In genomic region chr19:48868196-48868886, GRCh38 we compare ENCODE assay signal across 8 cellular contexts. TPM values are rescaled to one million over a fixed set of nuclear protein-coding genes. Genes with fewer than 3 reads are reported as not detected.
DNase-seq lines count a peak whose midpoint lies in the region; ATAC-seq, FAIRE-seq and TF ChIP-seq lines count a peak whose summit lies in the region.

TSS of gene PLEKHA4 (minus strand) at chr19:48868617. CDS start at chr19:48867620, 997 bp downstream.

- H3K36me3 ChIP-seq in DOHH2 (ENCODE audit: control insufficient read depth, low read length) (peaks cover 10% of the 10 kb centered on the region), SJSA1 (peaks cover 15% of the 10 kb centered on the region), parathyroid adenoma (ENCODE audit: control insufficient read depth, insufficient read depth, low read length) (no peaks in the 10 kb centered on the region), MM.1S (replicated peaks; ENCODE audit: insufficient read depth, low read length) (no peaks in the 10 kb centered on the region)

- peak within 1 kb of the TSS; percentile 40 for H3K4me2 ChIP-seq in DOHH2 (ENCODE audit: low read length)
- peak within 1 kb of the TSS; percentile 42 for H3K4me2 ChIP-seq in parathyroid adenoma (ENCODE audit: low read length)
- H3K4me2 ChIP-seq in MM.1S (ENCODE audit: low read depth, low read length): no peak within 1 kb of the TSS

- no peaks in the 10 kb centered on the region for H3K9me2 ChIP-seq in DOHH2 (replicated peaks; ENCODE audit: control insufficient read depth, low read length)
- no peaks in the 10 kb centered on the region for H3K9me2 ChIP-seq in MM.1S (replicated peaks; ENCODE audit: insufficient read depth, low read length)

- TF ChIP-seq CTCF in DOHH2 (IDR thresholded peaks at IDR 0.05; ENCODE audit: low read depth, low read length, poor library complexity, severe bottlenecking) (no peak), parathyroid adenoma (IDR thresholded peaks at IDR 0.05) (no peak), MM.1S (IDR thresholded peaks at IDR 0.05; ENCODE audit: low read length) (no peak)

- peak within 1 kb of the TSS; percentile 31 for H3K4me3 ChIP-seq in DOHH2 (ENCODE audit: low read length)
- peak within 1 kb of the TSS; percentile 38 for H3K4me3 ChIP-seq in SJSA1
- H3K4me3 ChIP-seq in parathyroid adenoma (ENCODE audit: low read depth, low read length): no peak within 1 kb of the TSS
- no peak within 1 kb of the TSS for H3K4me3 ChIP-seq in MM.1S (ENCODE audit: low read length)

- H3K9ac ChIP-seq in parathyroid adenoma (peak within 1 kb of the TSS; percentile 13), MM.1S (ENCODE audit: low read length) (no peak within 1 kb of the TSS)

- H4K20me1 ChIP-seq in DOHH2 (ENCODE audit: control insufficient read depth, insufficient read depth, low read depth, low read length): peaks cover 7% of the 10 kb centered on the region; the same call in 1 of the 2 replicates
- no peaks in the 10 kb centered on the region for H4K20me1 ChIP-seq in MM.1S (ENCODE audit: insufficient read depth, low read length)

- H2AFZ ChIP-seq in parathyroid adenoma: peak within 1 kb of the TSS; percentile 99
- no peak within 1 kb of the TSS for H2AFZ ChIP-seq in MM.1S (ENCODE audit: low read length)

- DNase-seq in SJSA1 (ENCODE audit: low read depth in 1 of 2, low spot score in 2 of 2) (peak; percentile 55 to 68), glomerular visceral epithelial cell (ENCODE audit: extremely low spot score) (peak; percentile 53), MM.1S (no peak), frontal cortex (ENCODE audit: low spot score in 2 of 2) (no peak), RCC 7860 (ENCODE audit: low spot score) (no peak)

- H3K4me1 ChIP-seq in DOHH2 (ENCODE audit: control insufficient read depth, low read length) (peaks cover 36% of the 10 kb centered on the region), SJSA1 (replicated peaks) (peaks cover 23% of the 10 kb centered on the region), parathyroid adenoma (peaks cover 12% of the 10 kb centered on the region), MM.1S (ENCODE audit: low read length) (peaks cover 11% of the 10 kb centered on the region)

- H3K27ac ChIP-seq in DOHH2 (ENCODE audit: low read depth, low read length): no peak within 1 kb of the TSS
- H3K27ac ChIP-seq in SJSA1: peak within 1 kb of the TSS; percentile 77
- H3K27ac ChIP-seq in parathyroid adenoma: peak within 1 kb of the TSS; percentile 81
- H3K27ac ChIP-seq in MM.1S (ENCODE audit: low read length): no peak within 1 kb of the TSS

- H3K9me3 ChIP-seq in DOHH2 (ENCODE audit: control insufficient read depth, insufficient read depth, low read length): no peaks in the 10 kb centered on the region
- 0 out of 2 replicates have a peak, but pooled peaks cover 5% of the 10 kb centered on the region for H3K9me3 ChIP-seq in SJSA1 (replicated peaks)
- H3K9me3 ChIP-seq in parathyroid adenoma (ENCODE audit: control insufficient read depth, low read length): no peaks in the 10 kb centered on the region
- H3K9me3 ChIP-seq in MM.1S (replicated peaks; ENCODE audit: insufficient read depth, low read length): no peaks in the 10 kb centered on the region

- no peak for ATAC-seq in HG03469 (IDR thresholded peaks at IDR 0.05; ENCODE audit: unreplicated experiment)

- no peaks in the 10 kb centered on the region for H3K27me3 ChIP-seq in DOHH2 (ENCODE audit: control insufficient read depth, low read length)
- no peaks in the 10 kb centered on the region for H3K27me3 ChIP-seq in SJSA1 (replicated peaks)
- no peaks in the 10 kb centered on the region for H3K27me3 ChIP-seq in parathyroid adenoma (ENCODE audit: control insufficient read depth, insufficient read depth, low read length)
- H3K27me3 ChIP-seq in MM.1S (replicated peaks; ENCODE audit: insufficient read depth, low read length): peaks cover 7% of the 10 kb centered on the region; the same call in 1 of the 2 replicates

- H3F3A ChIP-seq in DOHH2 (ENCODE audit: control insufficient read depth, insufficient read depth) (peaks cover 3% of the 10 kb centered on the region), MM.1S (ENCODE audit: insufficient read depth, low read length) (peaks cover 9% of the 10 kb centered on the region)

- no peak for FAIRE-seq in frontal cortex (lab: Jason Lieb, UNC)
- no peak for FAIRE-seq in RCC 7860 (lab: Jason Lieb, UNC)

- H3K79me2 ChIP-seq in DOHH2 (ENCODE audit: control insufficient read depth, low read length) (peaks cover 11% of the 10 kb centered on the region), parathyroid adenoma (peaks cover 2% of the 10 kb centered on the region), MM.1S (ENCODE audit: low read length) (peaks cover 11% of the 10 kb centered on the region)

RNA-seq across cellular contexts. Expression of gene PLEKHA4, which starts in this region (rescaled TPM):
- 3.5 and 11.8 TPM in 2 replicates for total RNA-seq in SJSA1 (2014; rRNA removed; shearing (Covaris generic))
- total RNA-seq in frontal cortex: 1.6 TPM

Comparison
In these comparisons a context has a peak if more than half of its experiments do, and no peak if none do; other contexts are left out.
1. H3K27ac ChIP-seq: peak in SJSA1 (single experiment) and parathyroid adenoma (single experiment); none in DOHH2 (single experiment) and MM.1S (single experiment).
2. H3K4me3 ChIP-seq: peak in DOHH2 (single experiment) and SJSA1 (single experiment); none in parathyroid adenoma (single experiment) and MM.1S (single experiment).
3. DNase-seq: peak in SJSA1 (2 of 2) and glomerular visceral epithelial cell (single experiment); none in MM.1S (single experiment), frontal cortex (0 of 2) and RCC 7860 (single experiment).